In genomic region chr6:96520851-96521115, GRCh38 we compare ENCODE assay signal across 8 cellular contexts. TPM values are rescaled to one million over a fixed set of nuclear protein-coding genes. Genes with fewer than 3 reads are reported as not detected.
DNase-seq lines count a peak whose midpoint lies in the region; FAIRE-seq and TF ChIP-seq lines count a peak whose summit lies in the region.

No MANE protein-coding gene starts in this region.

- no TSS peak for BruUV-seq in endothelial cell of umbilical vein (replicated peaks; lab: Mats Ljungman, UMichigan)

- H3K4me1 ChIP-seq in OCI-LY3 (ENCODE audit: low read length): peaks cover 13% of the 10 kb centered on the region
- peaks cover 16% of the 10 kb centered on the region for H3K4me1 ChIP-seq in endothelial cell of umbilical vein (ENCODE audit: control insufficient read depth, extremely low read depth, insufficient read depth, low read length)
- no peaks in the 10 kb centered on the region for H3K4me1 ChIP-seq in parathyroid adenoma

- peak overlapping the region; percentile 70 for H3K4me2 ChIP-seq in OCI-LY3 (ENCODE audit: low read length)
- peak overlapping the region; percentile 98 for H3K4me2 ChIP-seq in endothelial cell of umbilical vein (ENCODE audit: insufficient read depth, low read length)
- peak overlapping the region; percentile 55 for H3K4me2 ChIP-seq in parathyroid adenoma (ENCODE audit: low read length)

- TF ChIP-seq CTCF in OCI-LY3 (IDR thresholded peaks at IDR 0.05; ENCODE audit: low read depth, low read length) (no peak), endothelial cell of umbilical vein (IDR thresholded peaks at IDR 0.05; ENCODE audit: extremely low read depth in 1 of 2, insufficient read depth in 1 of 2, low read depth in 1 of 2, low read length in 2 of 2) (no peak), parathyroid adenoma (IDR thresholded peaks at IDR 0.05) (no peak)

- no peaks in the 10 kb centered on the region for H3K36me3 ChIP-seq in OCI-LY3 (replicated peaks; ENCODE audit: low read depth, low read length)
- no peaks in the 10 kb centered on the region for H3K36me3 ChIP-seq in endothelial cell of umbilical vein (ENCODE audit: control insufficient read depth in 2 of 2, extremely low read depth in 1 of 2, insufficient read depth in 2 of 2, low read length in 2 of 2)
- no peaks in the 10 kb centered on the region for H3K36me3 ChIP-seq in parathyroid adenoma (ENCODE audit: control insufficient read depth, insufficient read depth, low read length)

- H3K4me3 ChIP-seq in OCI-LY3 (ENCODE audit: low read length) (peak overlapping the region; percentile 89), endothelial cell of umbilical vein (replicated peaks in 1 of 3; ENCODE audit: insufficient read depth in 1 of 3, low read depth in 1 of 3, low read length in 3 of 3) (peak overlapping the region; percentile 63 to 99 (median 98)), parathyroid adenoma (ENCODE audit: low read depth, low read length) (peak overlapping the region; percentile 92)

- FAIRE-seq in endothelial cell of umbilical vein (lab: Jason Lieb, UNC): peak; percentile 47

- H3K79me2 ChIP-seq in OCI-LY3 (ENCODE audit: low read length) (peaks cover 30% of the 10 kb centered on the region), endothelial cell of umbilical vein (ENCODE audit: control insufficient read depth, insufficient read depth, low read length) (peaks cover 3% of the 10 kb centered on the region), parathyroid adenoma (no peaks in the 10 kb centered on the region)

- TF ChIP-seq POLR2A in endothelial cell of umbilical vein (IDR thresholded peaks at IDR 0.05; ENCODE audit: low read depth, low read length): no peak

- H3K9me3 ChIP-seq in OCI-LY3 (ENCODE audit: insufficient read depth, low read length): no peaks in the 10 kb centered on the region
- H3K9me3 ChIP-seq in endothelial cell of umbilical vein (replicated peaks; ENCODE audit: control insufficient read depth, insufficient read depth, low read length): no peaks in the 10 kb centered on the region
- no peaks in the 10 kb centered on the region for H3K9me3 ChIP-seq in parathyroid adenoma (ENCODE audit: control insufficient read depth, low read length)

- dilution Hi-C loops in endothelial cell of umbilical vein (cut with MboI; ENCODE audit: extremely low pct_ligation_motif_present, low sequenced_read_pairs): no loop called here

- DNase-seq in ELF-1 (ENCODE audit: low read depth, low spot score) (peak; percentile 18), endothelial cell of umbilical vein (ENCODE audit: low read depth, low spot score) (no peak), NCI-H526 (lab: John Stamatoyannopoulos, UW) (no peak), NCI-H524 treated with DMSO at 0.1 percent for 48 hours (lab: John Stamatoyannopoulos, UW) (no peak)
- no peak for DNase-seq in activated CD4-positive, alpha-beta T cell treated with anti-CD3 and anti-CD28 coated beads for 1 hour
- no peak for DNase-seq in effector CD4-positive, alpha-beta T cell

- H4K20me1 ChIP-seq in OCI-LY3 (ENCODE audit: insufficient read depth, low read length) (no peaks in the 10 kb centered on the region), endothelial cell of umbilical vein (replicated peaks; ENCODE audit: control insufficient read depth, extremely low read depth, insufficient read depth, low read length) (no peaks in the 10 kb centered on the region)

- no peaks in the 10 kb centered on the region for H3K27me3 ChIP-seq in OCI-LY3 (ENCODE audit: low read depth, low read length)
- H3K27me3 ChIP-seq in endothelial cell of umbilical vein (ENCODE audit: control insufficient read depth in 2 of 2, insufficient read depth in 2 of 2, low read length in 2 of 2): no peaks in the 10 kb centered on the region
- H3K27me3 ChIP-seq in parathyroid adenoma (ENCODE audit: control insufficient read depth, insufficient read depth, low read length): no peaks in the 10 kb centered on the region

- intact Hi-C loops in endothelial cell of umbilical vein (cut with micrococcal nuclease): loop anchor here (1.0 to 10.0 kb wide), 4 partner anchors 317 to 1088 kb away; partner anchors contain the start of gene GPR63

- H2AFZ ChIP-seq in OCI-LY3 (ENCODE audit: low read depth, low read length): no peak overlapping the region
- peak overlapping the region; percentile 19 for H2AFZ ChIP-seq in endothelial cell of umbilical vein (ENCODE audit: low read depth, low read length)
- H2AFZ ChIP-seq in parathyroid adenoma: peak overlapping the region; percentile 94

- H3K27ac ChIP-seq in OCI-LY3 (ENCODE audit: low read length): no peak overlapping the region
- peak overlapping the region; percentile 92 for H3K27ac ChIP-seq in endothelial cell of umbilical vein (ENCODE audit: insufficient read depth, low read depth, low read length)
- no peak overlapping the region for H3K27ac ChIP-seq in parathyroid adenoma

- no peaks in the 10 kb centered on the region for H3K9me1 ChIP-seq in endothelial cell of umbilical vein (replicated peaks; ENCODE audit: control insufficient read depth, extremely low read depth, insufficient read depth, low read length)

- peak overlapping the region; percentile 90 for H3K9ac ChIP-seq in OCI-LY3 (ENCODE audit: low read length)
- peak overlapping the region; percentile 96 for H3K9ac ChIP-seq in endothelial cell of umbilical vein (replicated peaks; ENCODE audit: extremely low read depth, insufficient read depth, low read length)
- H3K9ac ChIP-seq in parathyroid adenoma: no peak overlapping the region

- CTCF ChIA-PET in endothelial cell of umbilical vein (lab: Charles Lee): no interaction called here

- POLR2A ChIA-PET in endothelial cell of umbilical vein (lab: Charles Lee): no interaction called here

TF ChIP-seq in endothelial cell of umbilical vein, 7 proteins besides CTCF, POLR2A, EP300 and RAD21:
- no peak for TF ChIP-seq JUN (IDR thresholded peaks at IDR 0.05; ENCODE audit: borderline replicate concordance, insufficient read depth, insufficient read length, low read depth)
- TF ChIP-seq MYC (IDR thresholded peaks at IDR 0.05; ENCODE audit: low read depth, low read length): no peak
- TF ChIP-seq GATA2 (IDR thresholded peaks at IDR 0.05; ENCODE audit: insufficient read depth, insufficient read length, low read depth, low read length): no peak

RNA-seq across cellular contexts. Expression of gene UFL1, which starts 0.8 kb away (rescaled TPM):
- 18.3 and 19.6 TPM in 2 replicates for total RNA-seq in endothelial cell of umbilical vein
- 2.1 and 3.4 TPM in 2 replicates for polyA plus RNA-seq in endothelial cell of umbilical vein
- polyA plus RNA-seq in endothelial cell of umbilical vein (2011; cell fraction: cytosol; rRNA removed): 3.8 and 4.4 TPM in 2 replicates
- 14.9 and 19.4 TPM in 2 replicates for polyA plus RNA-seq in endothelial cell of umbilical vein (2011; cell fraction: nucleus; rRNA removed)
- polyA plus RNA-seq in endothelial cell of umbilical vein (2012): 12.5 and 16.3 TPM in 2 replicates
- 5.7 and 6.2 TPM in 2 replicates for polyA minus RNA-seq in endothelial cell of umbilical vein
- 3.1 TPM for polyA minus RNA-seq in endothelial cell of umbilical vein (2011; cell fraction: cytosol; rRNA and poly(A)+ RNA removed)
- polyA minus RNA-seq in endothelial cell of umbilical vein (2011; cell fraction: nucleus; rRNA and poly(A)+ RNA removed): 9.4 and 10.1 TPM in 2 replicates

RNA-seq across cellular contexts. Expression of gene FHL5, which starts 42.1 kb away (rescaled TPM):
- total RNA-seq in endothelial cell of umbilical vein: not detected in 2 replicates
- not detected in 2 replicates for polyA plus RNA-seq in endothelial cell of umbilical vein
- polyA plus RNA-seq in endothelial cell of umbilical vein (2011; cell fraction: cytosol; rRNA removed): not detected in 2 replicates
- not detected in 2 replicates for polyA plus RNA-seq in endothelial cell of umbilical vein (2011; cell fraction: nucleus; rRNA removed)
- polyA plus RNA-seq in endothelial cell of umbilical vein (2012): not detected in 2 replicates
- not detected in 2 replicates for polyA minus RNA-seq in endothelial cell of umbilical vein
- polyA minus RNA-seq in endothelial cell of umbilical vein (2011; cell fraction: cytosol; rRNA and poly(A)+ RNA removed): not detected
- not detected in 2 replicates for polyA minus RNA-seq in endothelial cell of umbilical vein (2011; cell fraction: nucleus; rRNA and poly(A)+ RNA removed)
